ENCODE assay signal across 9 cellular contexts in genomic region chr21:29245104-29245643, GRCh38. TPM values are rescaled to one million over a fixed set of nuclear protein-coding genes. Genes with fewer than 3 reads are reported as not detected.
DNase-seq lines count a peak whose midpoint lies in the region; ATAC-seq and TF ChIP-seq lines count a peak whose summit lies in the region.
"Had no signal": no experiment of that assay in that cellular context is flagged by ENCODE, and none has a peak within 500 bp of the region (broad histone marks: within the 10 kb centered on the region; RNA-seq: fewer than 3 reads in every experiment).

No MANE protein-coding gene starts in this region.

- H3K4me2 ChIP-seq in PC-9 = no peak overlapping the region

- CTCF ChIA-PET in activated CD8-positive, alpha-beta T cell treated with anti-CD3 and anti-CD28 coated beads for 36 hours (lab: Charles Lee) = interaction anchor here (0.6 to 1.6 kb wide), 7 partner anchors 11 to 127 kb away, joined by 3 to 4 read pairs (median 4); no protein-coding TSS in a partner anchor
- CTCF ChIA-PET in activated CD8-positive, alpha-beta T cell treated with anti-CD3 and anti-CD28 coated beads, Interleukin-2, amount 10 ng/mL, durations not matched to agents 7 days and 5 days (lab: Charles Lee) = no interaction called here
- CTCF ChIA-PET in PC-9 (lab: Charles Lee) = no interaction called here

- H3K4me1 ChIP-seq in PC-9 (replicated peaks; ENCODE audit: insufficient read depth) = no peaks in the 10 kb centered on the region; the same call in 1 of the 2 replicates

- peaks cover 2% of the 10 kb centered on the region for H3K27me3 Mint-ChIP-seq in activated CD8-positive, alpha-beta T cell treated with anti-CD3 and anti-CD28 coated beads for 36 hours
- H3K27me3 Mint-ChIP-seq in activated CD8-positive, alpha-beta T cell treated with anti-CD3 and anti-CD28 coated beads, Interleukin-2, amount 10 ng/mL, durations not matched to agents 7 days and 5 days (ENCODE audit: low read depth) = peaks cover 8% of the 10 kb centered on the region

- no peaks in the 10 kb centered on the region for H4K20me1 ChIP-seq in PC-9 (ENCODE audit: insufficient read depth)

- H3K79me2 ChIP-seq in PC-9 (ENCODE audit: low read depth) = no peaks in the 10 kb centered on the region

- H3K4me3 Mint-ChIP-seq in activated CD8-positive, alpha-beta T cell treated with anti-CD3 and anti-CD28 coated beads for 36 hours = no peak overlapping the region
- H3K4me3 Mint-ChIP-seq in activated CD8-positive, alpha-beta T cell treated with anti-CD3 and anti-CD28 coated beads, Interleukin-2, amount 10 ng/mL, durations not matched to agents 7 days and 5 days = no peak overlapping the region
- no peak overlapping the region for H3K4me3 Mint-ChIP-seq in stimulated activated effector memory CD8-positive, alpha-beta T cell treated with anti-CD3 and anti-CD28 coated beads, Interleukin-12 subunit alpha, Interleukin-12 subunit beta, amount 100 ng/mL, for 72 hours

- H3K36me3 Mint-ChIP-seq in activated CD8-positive, alpha-beta T cell treated with anti-CD3 and anti-CD28 coated beads for 36 hours (ENCODE audit: low read depth) = no peaks in the 10 kb centered on the region
- H3K36me3 Mint-ChIP-seq in activated CD8-positive, alpha-beta T cell treated with anti-CD3 and anti-CD28 coated beads, Interleukin-2, amount 10 ng/mL, durations not matched to agents 7 days and 5 days (ENCODE audit: low read depth) = no peaks in the 10 kb centered on the region
- H3K36me3 Mint-ChIP-seq in stimulated activated effector memory CD8-positive, alpha-beta T cell treated with anti-CD3 and anti-CD28 coated beads, Interleukin-12 subunit alpha, Interleukin-12 subunit beta, amount 100 ng/mL, for 72 hours = no peaks in the 10 kb centered on the region

- peaks cover 11% of the 10 kb centered on the region for H3K4me1 Mint-ChIP-seq in activated CD8-positive, alpha-beta T cell treated with anti-CD3 and anti-CD28 coated beads for 36 hours (ENCODE audit: low read depth)
- peaks cover 4% of the 10 kb centered on the region for H3K4me1 Mint-ChIP-seq in activated CD8-positive, alpha-beta T cell treated with anti-CD3 and anti-CD28 coated beads, Interleukin-2, amount 10 ng/mL, durations not matched to agents 7 days and 5 days (ENCODE audit: low read depth)
- H3K4me1 Mint-ChIP-seq in stimulated activated effector memory CD8-positive, alpha-beta T cell treated with anti-CD3 and anti-CD28 coated beads, Interleukin-12 subunit alpha, Interleukin-12 subunit beta, amount 100 ng/mL, for 72 hours = no peaks in the 10 kb centered on the region

- peak; percentile 50 for DNase-seq in activated CD8-positive, alpha-beta T cell treated with anti-CD3 and anti-CD28 coated beads for 36 hours
- DNase-seq in activated CD8-positive, alpha-beta T cell treated with anti-CD3 and anti-CD28 coated beads, Interleukin-2, amount 10 ng/mL, durations not matched to agents 7 days and 5 days = no peak
- no peak for DNase-seq in PC-9
- peak in 1 of 2 donors; percentile 68 for DNase-seq in stimulated activated effector memory CD8-positive, alpha-beta T cell treated with anti-CD3 and anti-CD28 coated beads, Interleukin-12 subunit alpha, Interleukin-12 subunit beta, amount 100 ng/mL, for 72 hours (ENCODE audit: low spot score in 2 of 2)
- DNase-seq in ureter (ENCODE audit: low spot score) = no peak
- DNase-seq in cerebellar nuclear complex (lab: John Stamatoyannopoulos, UW) = no peak
- DNase-seq in dermis blood vessel endothelial cell = no peak
- DNase-seq: PC-3 had no signal

- POLR2A ChIA-PET in activated CD8-positive, alpha-beta T cell treated with anti-CD3 and anti-CD28 coated beads for 36 hours (lab: Charles Lee) = interaction anchor here (1.7 to 1.8 kb wide), 2 partner anchors 22 to 55 kb away, joined by 4 to 9 read pairs; no protein-coding TSS in a partner anchor
- POLR2A ChIA-PET in activated CD8-positive, alpha-beta T cell treated with anti-CD3 and anti-CD28 coated beads, Interleukin-2, amount 10 ng/mL, durations not matched to agents 7 days and 5 days (lab: Charles Lee) = no interaction called here
- POLR2A ChIA-PET in PC-9 (lab: Charles Lee; ENCODE audit: unreplicated experiment) = interaction anchor here (0.6 kb wide), 1 partner anchor 57 kb away, joined by 8 read pairs; no protein-coding TSS in a partner anchor

- TF ChIP-seq CTCF in activated CD8-positive, alpha-beta T cell treated with anti-CD3 and anti-CD28 coated beads for 36 hours (IDR thresholded peaks at IDR 0.05) = no peak
- TF ChIP-seq CTCF in PC-9 (conservative IDR thresholded peaks at IDR 0.05) = no peak

- H3K27ac ChIP-seq in PC-9 = no peak overlapping the region

- no TSS peak for BruUV-seq in PC-9 (replicated peaks; lab: Mats Ljungman, UMichigan)

- no peak overlapping the region for H3K4me3 ChIP-seq in PC-9

- no peaks in the 10 kb centered on the region for H3K9me3 ChIP-seq in PC-9 (ENCODE audit: insufficient read depth, low read depth)

- H3F3A ChIP-seq in PC-9 (ENCODE audit: insufficient read depth, low read depth) = no peaks in the 10 kb centered on the region

- 0 out of 2 replicates have a peak overlapping the region, but pooled peaks have one; percentile 45 for H2AFZ ChIP-seq in PC-9

- ATAC-seq in activated CD8-positive, alpha-beta T cell treated with anti-CD3 and anti-CD28 coated beads for 36 hours = peak; percentile 94
- ATAC-seq in activated CD8-positive, alpha-beta T cell treated with anti-CD3 and anti-CD28 coated beads, Interleukin-2, amount 10 ng/mL, durations not matched to agents 7 days and 5 days = no peak
- peak; percentile 95 for ATAC-seq in HG02610 (IDR thresholded peaks at IDR 0.05; ENCODE audit: unreplicated experiment)
- peak; percentile 99 for ATAC-seq in stimulated activated effector memory CD8-positive, alpha-beta T cell treated with anti-CD3 and anti-CD28 coated beads, Interleukin-12 subunit alpha, Interleukin-12 subunit beta, amount 100 ng/mL, for 72 hours
- ATAC-seq: PC-3 had no signal

- H3K36me3 ChIP-seq in PC-9 (ENCODE audit: low read depth) = no peaks in the 10 kb centered on the region

- no peaks in the 10 kb centered on the region for H3K9me3 Mint-ChIP-seq in activated CD8-positive, alpha-beta T cell treated with anti-CD3 and anti-CD28 coated beads for 36 hours
- peaks cover 3% of the 10 kb centered on the region for H3K9me3 Mint-ChIP-seq in activated CD8-positive, alpha-beta T cell treated with anti-CD3 and anti-CD28 coated beads, Interleukin-2, amount 10 ng/mL, durations not matched to agents 7 days and 5 days (ENCODE audit: insufficient read depth)
- peaks cover 6% of the 10 kb centered on the region for H3K9me3 Mint-ChIP-seq in stimulated activated effector memory CD8-positive, alpha-beta T cell treated with anti-CD3 and anti-CD28 coated beads, Interleukin-12 subunit alpha, Interleukin-12 subunit beta, amount 100 ng/mL, for 72 hours

- intact Hi-C loops in activated CD8-positive, alpha-beta T cell treated with anti-CD3 and anti-CD28 coated beads for 36 hours (cut with micrococcal nuclease) = no loop called here
- intact Hi-C loops in PC-9 (cut with micrococcal nuclease; ENCODE audit: unreplicated experiment) = no loop called here

- no peaks in the 10 kb centered on the region for H3K9me2 ChIP-seq in PC-9 (ENCODE audit: insufficient read depth)

- H3K27me3 ChIP-seq in PC-9 (ENCODE audit: insufficient read depth, low read depth) = no peaks in the 10 kb centered on the region

- peak overlapping the region; percentile 3 for H3K27ac Mint-ChIP-seq in activated CD8-positive, alpha-beta T cell treated with anti-CD3 and anti-CD28 coated beads for 36 hours
- no peak overlapping the region for H3K27ac Mint-ChIP-seq in activated CD8-positive, alpha-beta T cell treated with anti-CD3 and anti-CD28 coated beads, Interleukin-2, amount 10 ng/mL, durations not matched to agents 7 days and 5 days
- no peak overlapping the region for H3K27ac Mint-ChIP-seq in stimulated activated effector memory CD8-positive, alpha-beta T cell treated with anti-CD3 and anti-CD28 coated beads, Interleukin-12 subunit alpha, Interleukin-12 subunit beta, amount 100 ng/mL, for 72 hours

RNA-seq across cellular contexts. Expression of gene BACH1, which starts 53.5 kb away (rescaled TPM):
- 10 to 100 TPM; 27.3 to 28.2 TPM for total RNA-seq in activated CD8-positive, alpha-beta T cell treated with anti-CD3 and anti-CD28 coated beads for 36 hours
- 10 to 100 TPM; 23.5 to 23.7 TPM for total RNA-seq in activated CD8-positive, alpha-beta T cell treated with anti-CD3 and anti-CD28 coated beads, Interleukin-2, amount 10 ng/mL, durations not matched to agents 7 days and 5 days
- total RNA-seq in PC-9 (2021) = 32.3 and 39.9 TPM in 2 replicates
- total RNA-seq in ureter = 75.7 TPM
- total RNA-seq in dermis blood vessel endothelial cell = 30.4 and 48.0 TPM in 2 replicates
